11 cellular contexts compared by ENCODE assay signal in genomic region chr12:120720234-120720968, GRCh38. TPM values are rescaled to one million over a fixed set of nuclear protein-coding genes. Genes with fewer than 3 reads are reported as not detected.
DNase-seq lines count a peak whose midpoint lies in the region; ATAC-seq and TF ChIP-seq lines count a peak whose summit lies in the region.
"Had no signal": no experiment of that assay in that cellular context is flagged by ENCODE, and none has a peak within 500 bp of the region (broad histone marks: within the 10 kb centered on the region; RNA-seq: fewer than 3 reads in every experiment).

No MANE protein-coding gene starts in this region.

- H3K27me3 ChIP-seq in mesendoderm (ENCODE audit: insufficient read depth, low read length, poor library complexity), result no peaks in the 10 kb centered on the region

- no CpG with 5 or more reads among the region's 7 CpGs for WGBS in mesendoderm (ENCODE audit: extremely low coverage, insufficient coverage, low lambda C conversion rate)

- no peaks in the 10 kb centered on the region for H3K9me3 Mint-ChIP-seq in activated CD4-positive, alpha-beta T cell treated with anti-CD3 and anti-CD28 coated beads, Interleukin-2, amount 10 ng/mL, durations not matched to agents 7 days and 5 days
- H3K9me3 Mint-ChIP-seq in brain, result no peaks in the 10 kb centered on the region
- H3K9me3 Mint-ChIP-seq: activated CD4-positive, alpha-beta T cell treated with anti-CD3 and anti-CD28 coated beads, Interleukin-2, amount 10 ng/mL, durations not matched to agents 24 days and 14 days had no signal

- no peak for TF ChIP-seq CTCF in brain (conservative IDR thresholded peaks at IDR 0.05)

- peaks cover 26% of the 10 kb centered on the region for H3K36me3 ChIP-seq in mesendoderm (ENCODE audit: control insufficient read depth, insufficient read depth, low read length)

- H3K36me3 Mint-ChIP-seq in activated CD4-positive, alpha-beta T cell treated with anti-CD3 and anti-CD28 coated beads, Interleukin-2, amount 10 ng/mL, durations not matched to agents 7 days and 5 days (ENCODE audit: low read depth), result peaks cover 55% of the 10 kb centered on the region
- peaks cover 62% of the 10 kb centered on the region for H3K36me3 Mint-ChIP-seq in brain

- no peak overlapping the region for H4K8ac ChIP-seq in mesendoderm (ENCODE audit: low read depth, low read length)

- no peak for DNase-seq in activated CD4-positive, alpha-beta T cell treated with anti-CD3 and anti-CD28 coated beads, Interleukin-2, amount 10 ng/mL, durations not matched to agents 7 days and 5 days
- DNase-seq in activated CD4-positive, alpha-beta T cell treated with anti-CD3 and anti-CD28 coated beads for 48 hours, result no peak
- DNase-seq in inferior parietal cortex (ENCODE audit: extremely low spot score) (peak; percentile 61), LoVo (ENCODE audit: low spot score) (no peak), mesendoderm (no peak)
- DNase-seq: NCI-H2029 treated with DMSO at 0.1 percent for 48 hours had no signal

- H2BK120ac ChIP-seq in mesendoderm (ENCODE audit: low read depth, low read length), result no peak overlapping the region

- peak overlapping the region; percentile 55 for H3K27ac Mint-ChIP-seq in activated CD4-positive, alpha-beta T cell treated with anti-CD3 and anti-CD28 coated beads, Interleukin-2, amount 10 ng/mL, durations not matched to agents 7 days and 5 days
- peak overlapping the region in 4 of 5 experiments; percentile 55 to 96 (median 90) for H3K27ac Mint-ChIP-seq in brain
- H3K27ac Mint-ChIP-seq: activated CD4-positive, alpha-beta T cell treated with anti-CD3 and anti-CD28 coated beads, Interleukin-2, amount 10 ng/mL, durations not matched to agents 24 days and 14 days had no signal

- no peaks in the 10 kb centered on the region for H3K79me1 ChIP-seq in mesendoderm (ENCODE audit: low read length)

- no peak overlapping the region for H3K56ac ChIP-seq in mesendoderm (ENCODE audit: low read length)

- no peak overlapping the region for H3K4ac ChIP-seq in mesendoderm (ENCODE audit: low read depth, low read length)

- POLR2A ChIA-PET in activated CD4-positive, alpha-beta T cell treated with anti-CD3 and anti-CD28 coated beads, Interleukin-2, amount 10 ng/mL, durations not matched to agents 7 days and 5 days (lab: Charles Lee), result interaction anchor here (0.6 kb wide), 1 partner anchor 125 kb away, joined by 3 read pairs; no protein-coding TSS in a partner anchor

- H2BK5ac ChIP-seq in mesendoderm (ENCODE audit: low read length), result no peak overlapping the region

- no peak overlapping the region for H3K9ac ChIP-seq in mesendoderm (ENCODE audit: low read length)

- H3K4me3 Mint-ChIP-seq in activated CD4-positive, alpha-beta T cell treated with anti-CD3 and anti-CD28 coated beads, Interleukin-2, amount 10 ng/mL, durations not matched to agents 7 days and 5 days, result no peak overlapping the region
- peak overlapping the region in 2 of 5 experiments; percentile 39 to 55 for H3K4me3 Mint-ChIP-seq in brain
- H3K4me3 Mint-ChIP-seq: activated CD4-positive, alpha-beta T cell treated with anti-CD3 and anti-CD28 coated beads, Interleukin-2, amount 10 ng/mL, durations not matched to agents 24 days and 14 days had no signal

- H3K18ac ChIP-seq in mesendoderm (ENCODE audit: low read length), result no peak overlapping the region

- H3K23ac ChIP-seq in mesendoderm (ENCODE audit: low read length), result no peak overlapping the region

- no peaks in the 10 kb centered on the region for H3K27me3 Mint-ChIP-seq in activated CD4-positive, alpha-beta T cell treated with anti-CD3 and anti-CD28 coated beads, Interleukin-2, amount 10 ng/mL, durations not matched to agents 7 days and 5 days
- peaks cover 9% of the 10 kb centered on the region for H3K27me3 Mint-ChIP-seq in brain
- H3K27me3 Mint-ChIP-seq: activated CD4-positive, alpha-beta T cell treated with anti-CD3 and anti-CD28 coated beads, Interleukin-2, amount 10 ng/mL, durations not matched to agents 24 days and 14 days had no signal

- no peak for ATAC-seq in GM19324 (IDR thresholded peaks at IDR 0.05; ENCODE audit: low FRiP score, unreplicated experiment)

- H3K4me1 Mint-ChIP-seq in activated CD4-positive, alpha-beta T cell treated with anti-CD3 and anti-CD28 coated beads, Interleukin-2, amount 10 ng/mL, durations not matched to agents 7 days and 5 days, result peaks cover 37% of the 10 kb centered on the region
- peaks cover 11% of the 10 kb centered on the region for H3K4me1 Mint-ChIP-seq in brain

- no peak overlapping the region for H4K5ac ChIP-seq in mesendoderm (ENCODE audit: low read length)

- H3K4me1 ChIP-seq in mesendoderm (ENCODE audit: control insufficient read depth, low read depth, low read length), result no peaks in the 10 kb centered on the region

- no peak overlapping the region for H3K4me3 ChIP-seq in mesendoderm (ENCODE audit: low read length)

- H2BK15ac ChIP-seq in mesendoderm (replicated peaks; ENCODE audit: low read depth), result no peak overlapping the region

- H3K4me2 ChIP-seq in mesendoderm (ENCODE audit: low read length), result no peak overlapping the region

- H3K79me2 ChIP-seq in mesendoderm (ENCODE audit: control insufficient read depth, insufficient read depth, low read length), result no peaks in the 10 kb centered on the region

- no peak overlapping the region for H2AK5ac ChIP-seq in mesendoderm (ENCODE audit: low read length)

- CTCF ChIA-PET in activated CD4-positive, alpha-beta T cell treated with anti-CD3 and anti-CD28 coated beads, Interleukin-2, amount 10 ng/mL, durations not matched to agents 7 days and 5 days (lab: Charles Lee), result interaction anchor here (0.9 to 1.3 kb wide), 6 partner anchors 10 to 138 kb away, joined by 3 to 4 read pairs (median 3); partner anchors contain the start of gene UNC119B

- H3K27ac ChIP-seq in temporal lobe (ENCODE audit: low read depth, low read length) (peak overlapping the region; percentile 77), mesendoderm (ENCODE audit: low read depth, low read length) (no peak overlapping the region)
- H3K27ac ChIP-seq: C4-2B had no signal

RNA-seq across cellular contexts. Expression of gene ACADS, which starts 5.2 kb away (rescaled TPM):
- 10 to 100 TPM; 15.5 to 20.1 TPM for total RNA-seq in activated CD4-positive, alpha-beta T cell treated with anti-CD3 and anti-CD28 coated beads, Interleukin-2, amount 10 ng/mL, durations not matched to agents 7 days and 5 days
- 28.2 TPM for polyA plus RNA-seq in brain (ENCODE audit: insufficient read depth, low read depth, low replicate concordance)
- total RNA-seq in temporal lobe, result 3.9 TPM
- polyA plus RNA-seq in mesendoderm (2013, experiment 1 of 2), result 1.0 TPM
- 1.1 TPM for polyA plus RNA-seq in mesendoderm (2013, experiment 2 of 2)

RNA-seq across cellular contexts. Expression of gene UNC119B, which starts 10.1 kb away (rescaled TPM):
- total RNA-seq in activated CD4-positive, alpha-beta T cell treated with anti-CD3 and anti-CD28 coated beads, Interleukin-2, amount 10 ng/mL, durations not matched to agents 7 days and 5 days, result 10 to 100 TPM; 18.3 to 21.7 TPM
- polyA plus RNA-seq in brain (ENCODE audit: insufficient read depth, low read depth, low replicate concordance), result 27.8 TPM
- 16.5 TPM for total RNA-seq in temporal lobe
- 24.0 TPM for polyA plus RNA-seq in mesendoderm (2013, experiment 1 of 2)
- 23.4 TPM for polyA plus RNA-seq in mesendoderm (2013, experiment 2 of 2)

RNA-seq across cellular contexts. Expression of gene MLEC, which starts 33.5 kb away (rescaled TPM):
- total RNA-seq in activated CD4-positive, alpha-beta T cell treated with anti-CD3 and anti-CD28 coated beads, Interleukin-2, amount 10 ng/mL, durations not matched to agents 7 days and 5 days, result 10 to 100 TPM; 80.5 to 94.4 TPM
- 56.5 TPM for polyA plus RNA-seq in brain (ENCODE audit: insufficient read depth, low read depth, low replicate concordance)
- 31.7 TPM for total RNA-seq in temporal lobe
- polyA plus RNA-seq in mesendoderm (2013, experiment 1 of 2), result 82.7 TPM
- 85.1 TPM for polyA plus RNA-seq in mesendoderm (2013, experiment 2 of 2)
